16 cellular contexts compared by ENCODE assay signal in the genomic region with DNA sequence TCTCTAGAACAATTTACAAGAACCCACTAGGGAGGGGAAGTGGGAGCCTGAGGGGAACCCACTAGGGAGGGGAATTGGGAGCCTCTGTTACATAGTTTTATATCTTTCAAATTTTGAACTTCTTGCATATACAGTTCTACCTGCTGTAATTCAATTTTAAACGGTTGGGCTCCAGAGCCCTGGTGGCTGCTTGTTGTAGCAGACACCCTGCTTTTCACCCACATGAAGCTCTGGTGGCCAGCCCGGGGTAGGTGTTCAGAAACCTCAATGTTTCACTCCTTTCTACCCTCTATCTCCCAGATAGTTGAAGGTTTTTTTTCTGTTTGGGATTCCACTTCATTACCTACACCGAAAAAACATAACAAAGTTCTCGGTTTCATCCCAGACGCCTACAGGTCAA.
"Had no signal": no experiment of that assay in that cellular context is flagged by ENCODE, and none has a peak within 500 bp of the region (broad histone marks: within the 10 kb centered on the region; RNA-seq: fewer than 3 reads in every experiment).

No MANE protein-coding gene starts in this region.

- H3K27ac ChIP-seq: left lung, neutrophil, tibial artery had no signal

- DNase-seq: activated CD4-positive, alpha-beta T cell treated with anti-CD3 and anti-CD28 coated beads, Interleukin-2, amount 50 U/mL, for 1 hour; activated effector memory CD4-positive, alpha-beta T cell treated with anti-CD3 and anti-CD28 coated beads, Interleukin-2, amount 50 U/mL, for 16 hours; activated T-cell treated with anti-CD3 and anti-CD28 coated beads, Interleukin-2, amount 50 U/mL, for 48 hours; amygdala; cortex of kidney; effector CD8-positive, alpha-beta T cell; hippocampal formation; kidney; left lung; posterior cingulate gyrus; stimulated activated CD4-positive, alpha-beta T cell treated with anti-CD3 and anti-CD28 coated beads, Interleukin-15, amount 100 ng/mL, for 24 hours; stimulated activated CD4-positive, alpha-beta T cell treated with anti-CD3 and anti-CD28 coated beads, Interleukin-4, amount 100 ng/mL, for 1 hour; stimulated activated naive CD4-positive, alpha-beta T cell; SW 1271; tibial artery had no signal

- H3K9me3 ChIP-seq: left lung, neutrophil, tibial artery had no signal

- H3K4me3 ChIP-seq: left lung, tibial artery had no signal

- ATAC-seq: left lung had no signal

- H3K36me3 ChIP-seq: left lung, neutrophil, tibial artery had no signal
